16 cellular contexts compared by ENCODE assay signal in the genomic region with DNA sequence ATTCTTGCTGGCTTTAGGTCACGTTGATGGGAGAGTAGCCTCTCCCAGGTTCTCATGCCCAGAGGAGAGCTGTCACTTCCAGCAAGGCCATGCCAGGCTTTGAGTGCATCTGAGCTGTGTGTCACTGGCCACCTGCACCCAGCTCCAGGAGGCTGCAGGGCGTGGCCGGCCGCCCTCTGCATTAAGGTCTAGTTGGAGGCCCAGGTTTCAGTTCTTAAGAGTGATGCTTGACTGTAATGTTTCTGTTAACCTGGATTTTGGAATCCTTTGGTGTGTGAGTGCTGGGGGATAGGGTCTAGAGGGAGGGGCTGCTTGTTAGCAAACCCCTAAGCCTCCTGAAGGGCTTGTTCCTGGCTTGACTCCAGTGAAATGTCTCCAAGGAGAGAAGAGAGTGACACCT.
"Had no signal": no experiment of that assay in that cellular context is flagged by ENCODE, and none has a peak within 500 bp of the region (broad histone marks: within the 10 kb centered on the region; RNA-seq: fewer than 3 reads in every experiment).

No MANE protein-coding gene starts in this region.

- H3K4me1 ChIP-seq: colonic mucosa, suprapubic skin, upper lobe of right lung had no signal

- H3K4me3 ChIP-seq: colonic mucosa, heart left ventricle, suprapubic skin, upper lobe of right lung had no signal

- DNase-seq: activated CD4-positive, alpha-beta T cell treated with anti-CD3 and anti-CD28 coated beads, Interleukin-2, amount 50 U/mL, for 48 hours; activated CD8-positive, alpha-beta memory T cell treated with anti-CD3 and anti-CD28 coated beads, Interleukin-2, amount 50 U/mL, for 4 hours; colonic mucosa; effector CD4-positive, alpha-beta T cell; foreskin melanocyte; heart left ventricle; left colon; nephron progenitor cell; stimulated activated CD4-positive, alpha-beta T cell treated with anti-CD3 and anti-CD28 coated beads, Interleukin-2, amount 100 ng/mL, for 24 hours; stimulated activated naive CD8-positive, alpha-beta T cell treated with anti-CD3 and anti-CD28 coated beads, Interleukin-15, Interleukin-2, amounts not matched to agents 100 U/mL and 50 U/mL, for 24 hours; upper lobe of right lung had no signal

- H3K27ac Mint-ChIP-seq: activated T-cell treated with anti-CD3 and anti-CD28 coated beads, Interleukin-2, amount 50 U/mL, for 72 hours; T-helper 2 cell treated with Interferon-gamma antibody and Interleukin-4, amounts not matched to agents 5 μg/mL and 100 μg/mL, for 36 hours had no signal

- H3K27me3 ChIP-seq: colonic mucosa, upper lobe of right lung had no signal

- ATAC-seq: heart left ventricle, left colon, sciatic nerve, upper lobe of right lung had no signal

- H3K9me3 Mint-ChIP-seq: activated T-cell treated with anti-CD3 and anti-CD28 coated beads, Interleukin-2, amount 50 U/mL, for 72 hours; nephron progenitor cell; T-helper 2 cell treated with Interferon-gamma antibody and Interleukin-4, amounts not matched to agents 5 μg/mL and 100 μg/mL, for 36 hours had no signal

- H3K27ac ChIP-seq: colonic mucosa, heart left ventricle, suprapubic skin, upper lobe of right lung had no signal

- H3K9me3 ChIP-seq: colonic mucosa, heart left ventricle, suprapubic skin, upper lobe of right lung had no signal

- FAIRE-seq: endothelial cell of umbilical vein had no signal

- H3K36me3 ChIP-seq: colonic mucosa, heart left ventricle, suprapubic skin, upper lobe of right lung had no signal

- H3K4me3 Mint-ChIP-seq: nephron progenitor cell had no signal
